10 cellular contexts compared by ENCODE assay signal in genomic region chr11:1260023-1260501, GRCh38. TPM values are rescaled to one million over a fixed set of nuclear protein-coding genes. Genes with fewer than 3 reads are reported as not detected.
A peak's percentile ranks its signal among the peaks of the same experiment; 100 is the strongest.
DNase-seq lines count a peak whose midpoint lies in the region; ATAC-seq, FAIRE-seq and TF ChIP-seq lines count a peak whose summit lies in the region.
"Had no signal": no experiment of that assay in that cellular context is flagged by ENCODE, and none has a peak within 500 bp of the region (broad histone marks: within the 10 kb centered on the region; RNA-seq: fewer than 3 reads in every experiment).

No MANE protein-coding gene starts in this region.

- CTCF ChIA-PET in activated CD4-positive, alpha-beta memory T cell treated with anti-CD3 and anti-CD28 coated beads for 36 hours (lab: Charles Lee): no interaction called here

- peak; percentile 26 for DNase-seq in Right ventricle myocardium inferior (ENCODE audit: missing footprints)
- no peak for DNase-seq in cardiac septum (ENCODE audit: low spot score)
- peak; percentile 70 for DNase-seq in activated CD4-positive, alpha-beta memory T cell treated with anti-CD3 and anti-CD28 coated beads for 36 hours
- peak; percentile 54 for DNase-seq in hepatocyte (ENCODE audit: low spot score)
- no peak for DNase-seq in GM12892 (ENCODE audit: insufficient read length)
- DNase-seq in frontal cortex (ENCODE audit: low spot score in 2 of 2): no peak

- POLR2A ChIA-PET in activated CD4-positive, alpha-beta memory T cell treated with anti-CD3 and anti-CD28 coated beads for 36 hours (lab: Charles Lee): no interaction called here

- peaks cover 10% of the 10 kb centered on the region for H3K4me1 ChIP-seq in hepatocyte (ENCODE audit: insufficient read depth)

- 83% methylated on average over 6 of the region's 10 CpGs for WGBS in hepatocyte (ENCODE audit: low lambda C conversion rate, missing lambda C conversion rate)

- ATAC-seq in Right ventricle myocardium inferior (no peak), GM19324 (IDR thresholded peaks at IDR 0.05; ENCODE audit: low FRiP score, unreplicated experiment) (no peak), GM21515 (IDR thresholded peaks at IDR 0.05; ENCODE audit: unreplicated experiment) (no peak)

- peaks cover 17% of the 10 kb centered on the region for H3K4me1 Mint-ChIP-seq in activated CD4-positive, alpha-beta memory T cell treated with anti-CD3 and anti-CD28 coated beads for 36 hours (ENCODE audit: low read depth)

- H3K27ac ChIP-seq in hepatocyte: no peak overlapping the region
- H3K27ac ChIP-seq: BLaER1 treated with 17β-estradiol and CSF1 and Interleukin-3, amounts not matched to agents 10 nM and 100 nM had no signal

- FAIRE-seq in GM12892 (lab: Jason Lieb, UNC): no peak
- FAIRE-seq in frontal cortex (lab: Jason Lieb, UNC): no peak

- H3K4me2 ChIP-seq in hepatocyte: no peak overlapping the region
- H3K4me2 ChIP-seq: BLaER1 treated with 17β-estradiol and CSF1 and Interleukin-3, amounts not matched to agents 10 nM and 100 nM had no signal

- H2AFZ ChIP-seq in hepatocyte: no peak overlapping the region

- H3K36me3 Mint-ChIP-seq in activated CD4-positive, alpha-beta memory T cell treated with anti-CD3 and anti-CD28 coated beads for 36 hours: peaks cover 3% of the 10 kb centered on the region

- TF ChIP-seq CTCF in hepatocyte (IDR thresholded peaks at IDR 0.05; ENCODE audit: poor library complexity): no peak

- H3K9me3 ChIP-seq in hepatocyte (ENCODE audit: low read depth): no peaks in the 10 kb centered on the region

- H3K36me3 ChIP-seq in hepatocyte (replicated peaks; ENCODE audit: insufficient read depth, low read depth): no peaks in the 10 kb centered on the region

- peaks cover 8% of the 10 kb centered on the region for H3K9me3 Mint-ChIP-seq in activated CD4-positive, alpha-beta memory T cell treated with anti-CD3 and anti-CD28 coated beads for 36 hours

- H3K27ac Mint-ChIP-seq in activated CD4-positive, alpha-beta memory T cell treated with anti-CD3 and anti-CD28 coated beads for 36 hours: no peak overlapping the region

- no peak for TF ChIP-seq POLR2A in GM12892 (IDR thresholded peaks at IDR 0.05; ENCODE audit: low read depth, low read length)

- H3K4me3 ChIP-seq in hepatocyte: no peak overlapping the region
- H3K4me3 ChIP-seq: BLaER1 treated with 17β-estradiol and CSF1 and Interleukin-3, amounts not matched to agents 10 nM and 100 nM had no signal

- no peaks in the 10 kb centered on the region for H4K20me1 ChIP-seq in hepatocyte (ENCODE audit: insufficient read depth, poor library complexity, severe bottlenecking)

- intact Hi-C loops in Right ventricle myocardium inferior (cut with DNase I): loop anchor here (5.0 kb wide), 1 partner anchor 257 kb away; no protein-coding TSS in a partner anchor
- intact Hi-C loops in cardiac septum (cut with DNase I): no loop called here
- intact Hi-C loops in activated CD4-positive, alpha-beta memory T cell treated with anti-CD3 and anti-CD28 coated beads for 36 hours (cut with micrococcal nuclease): no loop called here

- H3K27me3 Mint-ChIP-seq in activated CD4-positive, alpha-beta memory T cell treated with anti-CD3 and anti-CD28 coated beads for 36 hours: no peaks in the 10 kb centered on the region

- no peak overlapping the region for H3K4me3 Mint-ChIP-seq in activated CD4-positive, alpha-beta memory T cell treated with anti-CD3 and anti-CD28 coated beads for 36 hours

- no peaks in the 10 kb centered on the region for H3K9me2 ChIP-seq in hepatocyte (replicated peaks; ENCODE audit: insufficient read depth)

- no peaks in the 10 kb centered on the region for H3K27me3 ChIP-seq in hepatocyte
- H3K27me3 ChIP-seq: BLaER1 treated with 17β-estradiol and CSF1 and Interleukin-3, amounts not matched to agents 10 nM and 100 nM had no signal

- no peaks in the 10 kb centered on the region for H3K79me2 ChIP-seq in hepatocyte

RNA-seq across cellular contexts. Expression of gene MUC5B, which starts 37.2 kb away (rescaled TPM):
- total RNA-seq in Right ventricle myocardium inferior (not detected), cardiac septum (not detected), hepatocyte (0.07 and 0.08 TPM in 2 replicates), frontal cortex (not detected)
- not detected for total RNA-seq in activated CD4-positive, alpha-beta memory T cell treated with anti-CD3 and anti-CD28 coated beads for 36 hours
- polyA plus RNA-seq in hepatocyte: 0.06 and 0.15 TPM in 2 replicates
- polyA plus RNA-seq in GM12892 (2012; ENCODE audit: missing spikeins): 0.02 TPM
- total RNA-seq: T-helper 1 cell treated with Interleukin-12 subunit alpha and Interleukin-12 subunit beta and Interleukin-4 antibody, amounts not matched to agents 30 ng/mL and 1 ng/mL, for 36 hours had no signal

RNA-seq across cellular contexts. Expression of gene TOLLIP, which starts 49.4 kb away (rescaled TPM):
- 46.8 TPM for total RNA-seq in Right ventricle myocardium inferior
- 46.9 TPM for total RNA-seq in cardiac septum
- total RNA-seq in activated CD4-positive, alpha-beta memory T cell treated with anti-CD3 and anti-CD28 coated beads for 36 hours: 10 to 100 TPM; 30.0 to 32.1 TPM
- 33.3 and 40.9 TPM in 2 replicates for total RNA-seq in hepatocyte
- 80.9 and 84.0 TPM in 2 replicates for polyA plus RNA-seq in hepatocyte
- 8.1 TPM for polyA plus RNA-seq in GM12892 (2012; ENCODE audit: missing spikeins)
- 18.8 TPM for total RNA-seq in frontal cortex

Comparison
In these comparisons a context has a peak if more than half of its experiments do, and no peak if none do; other contexts are left out.
1. DNase-seq: peak in Right ventricle myocardium inferior (single experiment), activated CD4-positive, alpha-beta memory T cell treated with anti-CD3 and anti-CD28 coated beads for 36 hours (single experiment) and hepatocyte (single experiment); none in cardiac septum (single experiment), GM12892 (single experiment) and frontal cortex (0 of 2).